ENCODE assay signal across 10 cellular contexts in genomic region chr10:6053816-6054581, GRCh38. TPM values are rescaled to one million over a fixed set of nuclear protein-coding genes. Genes with fewer than 3 reads are reported as not detected.
DNase-seq lines count a peak whose midpoint lies in the region; ATAC-seq and TF ChIP-seq lines count a peak whose summit lies in the region.
"Had no signal": no experiment of that assay in that cellular context is flagged by ENCODE, and none has a peak within 500 bp of the region (broad histone marks: within the 10 kb centered on the region; RNA-seq: fewer than 3 reads in every experiment).

No MANE protein-coding gene starts in this region.

- H3K27me3 ChIP-seq in right lobe of liver, result no peaks in the 10 kb centered on the region
- H3K27me3 ChIP-seq: SJCRH30 had no signal

- CTCF ChIA-PET in activated naive CD4-positive, alpha-beta T cell treated with anti-CD3 and anti-CD28 coated beads for 36 hours (lab: Charles Lee), result interaction anchor here (0.7 to 2.2 kb wide), 5 partner anchors 12 to 33 kb away, joined by 3 to 24 read pairs (median 4); no protein-coding TSS in a partner anchor

- ATAC-seq in activated naive CD8-positive, alpha-beta T cell treated with anti-CD3 and anti-CD28 coated beads, Interleukin-2, amount 10 ng/mL, durations not matched to agents 7 days and 5 days (ENCODE audit: low read depth), result no peak
- ATAC-seq in right lobe of liver (peak; percentile 72 to 84 (median 78)), HG03095 (IDR thresholded peaks at IDR 0.05; ENCODE audit: unreplicated experiment) (no peak)

- intact Hi-C loops in activated naive CD4-positive, alpha-beta T cell treated with anti-CD3 and anti-CD28 coated beads for 36 hours (cut with micrococcal nuclease), result loop anchor here (1.0 to 10.0 kb wide), 8 partner anchors 148 to 1211 kb away; partner anchors contain the start of gene PFKFB3
- intact Hi-C loops in right lobe of liver (cut with DNase I), result no loop called here

- peak overlapping the region; percentile 79 for H3K4me3 Mint-ChIP-seq in activated naive CD4-positive, alpha-beta T cell treated with anti-CD3 and anti-CD28 coated beads for 36 hours
- H3K4me3 Mint-ChIP-seq in activated naive CD8-positive, alpha-beta T cell treated with anti-CD3 and anti-CD28 coated beads, Interleukin-2, amount 10 ng/mL, durations not matched to agents 7 days and 5 days, result peak overlapping the region; percentile 79

- H3K9me3 ChIP-seq in right lobe of liver, result no peaks in the 10 kb centered on the region
- H3K9me3 ChIP-seq: SJCRH30 had no signal

- TF ChIP-seq CTCF in right lobe of liver (IDR thresholded peaks at IDR 0.05), result no peak

- 12% methylated on average over 18 of the region's 18 CpGs for WGBS in right lobe of liver (ENCODE audit: insufficient coverage, low coverage, low lambda C conversion rate, missing lambda C conversion rate)

- peak overlapping the region; percentile 96 for H3K27ac Mint-ChIP-seq in activated naive CD4-positive, alpha-beta T cell treated with anti-CD3 and anti-CD28 coated beads for 36 hours
- peak overlapping the region; percentile 83 for H3K27ac Mint-ChIP-seq in activated naive CD8-positive, alpha-beta T cell treated with anti-CD3 and anti-CD28 coated beads, Interleukin-2, amount 10 ng/mL, durations not matched to agents 7 days and 5 days

- DNase-seq in activated naive CD4-positive, alpha-beta T cell treated with anti-CD3 and anti-CD28 coated beads for 36 hours, result peak; percentile 44
- DNase-seq in activated naive CD4-positive, alpha-beta T cell treated with anti-CD3 and anti-CD28 coated beads, Interleukin-2, amount 50 U/mL, for 16 hours, result no peak
- peak; percentile 31 for DNase-seq in activated naive CD8-positive, alpha-beta T cell treated with anti-CD3 and anti-CD28 coated beads, Interleukin-2, amount 10 ng/mL, durations not matched to agents 7 days and 5 days
- DNase-seq in right lobe of liver, result peak; percentile 91 to 96 (median 93)
- peak; percentile 48 for DNase-seq in ureter (ENCODE audit: low spot score)
- DNase-seq in stimulated activated naive CD4-positive, alpha-beta T cell treated with Interleukin-2 at 50 U/mL for 16 hours (lab: John Stamatoyannopoulos, UW), result no peak
- DNase-seq in NCI-H2107 treated with DMSO at 0.1 percent for 48 hours (lab: John Stamatoyannopoulos, UW; ENCODE audit: unreplicated experiment), result no peak
- DNase-seq: SJCRH30 had no signal

- peak; percentile 32 for TF ChIP-seq POLR2A in right lobe of liver (IDR thresholded peaks at IDR 0.05)

- H3K27ac ChIP-seq in right lobe of liver, result peak overlapping the region; percentile 19 to 78 (median 47)
- H3K27ac ChIP-seq: C4-2B, SJCRH30 had no signal

- H3K4me1 Mint-ChIP-seq in activated naive CD4-positive, alpha-beta T cell treated with anti-CD3 and anti-CD28 coated beads for 36 hours (ENCODE audit: low read depth), result peaks cover 86% of the 10 kb centered on the region
- peaks cover 78% of the 10 kb centered on the region for H3K4me1 Mint-ChIP-seq in activated naive CD8-positive, alpha-beta T cell treated with anti-CD3 and anti-CD28 coated beads, Interleukin-2, amount 10 ng/mL, durations not matched to agents 7 days and 5 days

- H3K36me3 Mint-ChIP-seq in activated naive CD4-positive, alpha-beta T cell treated with anti-CD3 and anti-CD28 coated beads for 36 hours (ENCODE audit: low read depth), result peaks cover 84% of the 10 kb centered on the region
- H3K36me3 Mint-ChIP-seq in activated naive CD8-positive, alpha-beta T cell treated with anti-CD3 and anti-CD28 coated beads, Interleukin-2, amount 10 ng/mL, durations not matched to agents 7 days and 5 days, result peaks cover 62% of the 10 kb centered on the region

- peaks cover 0 to 22% (median 8%) of the 10 kb centered on the region in 4 donors for H3K4me1 ChIP-seq in right lobe of liver
- H3K4me1 ChIP-seq: SJCRH30 had no signal

- H3K36me3 ChIP-seq in right lobe of liver, result no peaks in the 10 kb centered on the region
- H3K36me3 ChIP-seq: SJCRH30 had no signal

- no peaks in the 10 kb centered on the region for H3K9me3 Mint-ChIP-seq in activated naive CD4-positive, alpha-beta T cell treated with anti-CD3 and anti-CD28 coated beads for 36 hours
- no peaks in the 10 kb centered on the region for H3K9me3 Mint-ChIP-seq in activated naive CD8-positive, alpha-beta T cell treated with anti-CD3 and anti-CD28 coated beads, Interleukin-2, amount 10 ng/mL, durations not matched to agents 7 days and 5 days

- peak overlapping the region in 1 of 3 donors; percentile 4 for H3K4me3 ChIP-seq in right lobe of liver
- H3K4me3 ChIP-seq: SJCRH30 had no signal

- POLR2A ChIA-PET in activated naive CD8-positive, alpha-beta T cell treated with anti-CD3 and anti-CD28 coated beads, Interleukin-2, amount 10 ng/mL, durations not matched to agents 7 days and 5 days (lab: Charles Lee), result interaction anchor here (0.6 to 7.0 kb wide), 10 partner anchors 8 to 164 kb away, joined by 3 to 73 read pairs (median 4); partner anchors contain the start of genes ANKRD16, FBH1 and IL2RA

- H3K27me3 Mint-ChIP-seq in activated naive CD4-positive, alpha-beta T cell treated with anti-CD3 and anti-CD28 coated beads for 36 hours (ENCODE audit: low read depth), result no peaks in the 10 kb centered on the region
- no peaks in the 10 kb centered on the region for H3K27me3 Mint-ChIP-seq in activated naive CD8-positive, alpha-beta T cell treated with anti-CD3 and anti-CD28 coated beads, Interleukin-2, amount 10 ng/mL, durations not matched to agents 7 days and 5 days

RNA-seq across cellular contexts. Expression of gene IL2RA, which starts 8.2 kb away (rescaled TPM):
- total RNA-seq in activated naive CD4-positive, alpha-beta T cell treated with anti-CD3 and anti-CD28 coated beads for 36 hours, result 100 to 1,000 TPM; 443 to 471 TPM
- 100 to 1,000 TPM; 184 to 201 TPM for total RNA-seq in activated naive CD8-positive, alpha-beta T cell treated with anti-CD3 and anti-CD28 coated beads, Interleukin-2, amount 10 ng/mL, durations not matched to agents 7 days and 5 days
- total RNA-seq in right lobe of liver (1 to 10 TPM in 2 of 6 experiments, under 1 TPM in 2, not detected in 2; 0.22 to 3.1 (median 0.97) TPM), ureter (2.2 TPM)
- total RNA-seq: SJCRH30 had no signal

RNA-seq across cellular contexts. Expression of gene RBM17, which starts 34.8 kb away (rescaled TPM):
- 100 to 1,000 TPM; 157 to 162 TPM for total RNA-seq in activated naive CD4-positive, alpha-beta T cell treated with anti-CD3 and anti-CD28 coated beads for 36 hours
- 100 to 1,000 TPM; 185 to 200 TPM for total RNA-seq in activated naive CD8-positive, alpha-beta T cell treated with anti-CD3 and anti-CD28 coated beads, Interleukin-2, amount 10 ng/mL, durations not matched to agents 7 days and 5 days
- total RNA-seq in right lobe of liver (10 to 100 TPM; 11.9 to 40.6 (median 28.1) TPM), ureter (106 TPM)

Comparison
In these comparisons a context has a peak if more than half of its experiments do, and no peak if none do; other contexts are left out.
1. DNase-seq: peak in activated naive CD4-positive, alpha-beta T cell treated with anti-CD3 and anti-CD28 coated beads for 36 hours (single experiment), activated naive CD8-positive, alpha-beta T cell treated with anti-CD3 and anti-CD28 coated beads, Interleukin-2, amount 10 ng/mL, durations not matched to agents 7 days and 5 days (single experiment), right lobe of liver (3 of 3) and ureter (single experiment); none in activated naive CD4-positive, alpha-beta T cell treated with anti-CD3 and anti-CD28 coated beads, Interleukin-2, amount 50 U/mL, for 16 hours (single experiment), stimulated activated naive CD4-positive, alpha-beta T cell treated with Interleukin-2 at 50 U/mL for 16 hours (single experiment) and NCI-H2107 treated with DMSO at 0.1 percent for 48 hours (single experiment).
2. ATAC-seq: peak in right lobe of liver (4 of 4); none in activated naive CD8-positive, alpha-beta T cell treated with anti-CD3 and anti-CD28 coated beads, Interleukin-2, amount 10 ng/mL, durations not matched to agents 7 days and 5 days (single experiment) and HG03095 (single experiment).
3. RNA of gene IL2RA, which starts 8.2 kb away (total RNA-seq): 443 to 471 TPM in activated naive CD4-positive, alpha-beta T cell treated with anti-CD3 and anti-CD28 coated beads for 36 hours and 184 to 201 TPM in activated naive CD8-positive, alpha-beta T cell treated with anti-CD3 and anti-CD28 coated beads, Interleukin-2, amount 10 ng/mL, durations not matched to agents 7 days and 5 days; 2.2 TPM in ureter (single experiment) and 0.22 to 3.1 TPM in right lobe of liver; every median in the first group is over 10 times any median in the second.